In genomic region chr6:154754152-154754551, GRCh38 we compare ENCODE assay signal across 15 cellular contexts. TPM values are rescaled to one million over a fixed set of nuclear protein-coding genes. Genes with fewer than 3 reads are reported as not detected.
DNase-seq lines count a peak whose midpoint lies in the region; ATAC-seq and TF ChIP-seq lines count a peak whose summit lies in the region.
"Had no signal": no experiment of that assay in that cellular context is flagged by ENCODE, and none has a peak within 500 bp of the region (broad histone marks: within the 10 kb centered on the region; RNA-seq: fewer than 3 reads in every experiment).

No MANE protein-coding gene starts in this region.

- DNase-seq in AG10803 (ENCODE audit: low read depth) (peak; percentile 21), NCI-H226 (peak; percentile 5), mesothelial cell of epicardium (ENCODE audit: low spot score in 2 of 2, unreplicated experiment in 2 of 2) (no peak), NCI-H2081 (lab: John Stamatoyannopoulos, UW) (no peak), SJCRH30 (no peak), NK-92 (lab: John Stamatoyannopoulos, UW; ENCODE audit: unreplicated experiment) (no peak)
- DNase-seq: C1 segment of cervical spinal cord; endodermal cell; NCI-H446 treated with DMSO at 0.1 percent for 48 hours; stimulated activated CD4-positive, alpha-beta T cell treated with anti-CD3 and anti-CD28 coated beads, Interleukin-1b, Interleukin-23, amount 100 ng/mL, for 48 hours; stomach had no signal

- no peaks in the 10 kb centered on the region for H3K9me3 Mint-ChIP-seq in mesothelial cell of epicardium
- H3K9me3 Mint-ChIP-seq: activated naive CD4-positive, alpha-beta T cell treated with anti-CD3 and anti-CD28 coated beads, Interleukin-2, amount 50 U/mL, for 72 hours; endodermal cell; neural crest cell had no signal

- peaks cover 12% of the 10 kb centered on the region for H3K4me1 ChIP-seq in endocrine pancreas (ENCODE audit: control insufficient read depth, insufficient read depth, low read length)
- H3K4me1 ChIP-seq in SJCRH30 = no peaks in the 10 kb centered on the region

- no peaks in the 10 kb centered on the region for H3K27me3 Mint-ChIP-seq in mesothelial cell of epicardium (ENCODE audit: low read depth)

- peaks cover 2% of the 10 kb centered on the region for H3K36me3 Mint-ChIP-seq in mesothelial cell of epicardium

- H3K9ac ChIP-seq in endocrine pancreas (ENCODE audit: control insufficient read depth, insufficient read depth, low read length) = no peak overlapping the region

- H3K4me3 ChIP-seq in AG10803 (ENCODE audit: low read length) (no peak overlapping the region), endocrine pancreas (ENCODE audit: control insufficient read depth, insufficient read depth, low read length) (peak overlapping the region; percentile 54), SJCRH30 (no peak overlapping the region)
- H3K4me3 ChIP-seq: stomach had no signal

- peaks cover 28% of the 10 kb centered on the region for H3K4me1 Mint-ChIP-seq in mesothelial cell of epicardium

- ATAC-seq in HG02885 (IDR thresholded peaks at IDR 0.05; ENCODE audit: poor library complexity, unreplicated experiment) = no peak
- ATAC-seq: activated naive CD4-positive, alpha-beta T cell treated with anti-CD3 and anti-CD28 coated beads, Interleukin-2, amount 50 U/mL, for 72 hours had no signal

- no peak overlapping the region for H3K4me3 Mint-ChIP-seq in mesothelial cell of epicardium
- H3K4me3 Mint-ChIP-seq: endodermal cell, neural crest cell had no signal

- H3K36me3 ChIP-seq in endocrine pancreas (ENCODE audit: control insufficient read depth, insufficient read depth, low read length) (no peaks in the 10 kb centered on the region), SJCRH30 (no peaks in the 10 kb centered on the region; the same call in 1 of the 2 replicates)
- H3K36me3 ChIP-seq: stomach had no signal

- H3K27me3 ChIP-seq in endocrine pancreas (ENCODE audit: control insufficient read depth, insufficient read depth, low read length) (no peaks in the 10 kb centered on the region), SJCRH30 (no peaks in the 10 kb centered on the region)
- H3K27me3 ChIP-seq: stomach had no signal

- TF ChIP-seq CTCF in AG10803 (conservative IDR thresholded peaks at IDR 0.05; ENCODE audit: low read length) (no peak), mesothelial cell of epicardium (IDR thresholded peaks at IDR 0.05; ENCODE audit: unreplicated experiment) (no peak)

- H3K27ac ChIP-seq in SJCRH30 = no peak overlapping the region

- H3K9me3 ChIP-seq in endocrine pancreas (ENCODE audit: control insufficient read depth, low read length) (no peaks in the 10 kb centered on the region), SJCRH30 (replicated peaks) (no peaks in the 10 kb centered on the region)
- H3K9me3 ChIP-seq: stomach had no signal

- H3K27ac Mint-ChIP-seq in mesothelial cell of epicardium = peak overlapping the region; percentile 83
- H3K27ac Mint-ChIP-seq: activated naive CD4-positive, alpha-beta T cell treated with anti-CD3 and anti-CD28 coated beads, Interleukin-2, amount 50 U/mL, for 72 hours; endodermal cell had no signal

RNA-seq across cellular contexts. Expression of gene SCAF8, which starts 20.9 kb away (rescaled TPM):
- total RNA-seq in mesothelial cell of epicardium = 75.8 to 79.9 TPM (median 76.7 TPM) in 3 replicates
- 48.2 and 50.7 TPM in 2 replicates for total RNA-seq in SJCRH30 (2014; rRNA removed; shearing (Covaris generic))

Comparison
In these comparisons a context has a peak if more than half of its experiments do, and no peak if none do; other contexts are left out.
1. DNase-seq: peak in AG10803 (single experiment) and NCI-H226 (single experiment); none in mesothelial cell of epicardium (0 of 2), NCI-H2081 (0 of 2), SJCRH30 (0 of 2) and NK-92 (single experiment).